ENCODE assay signal across 8 cellular contexts in the genomic region with DNA sequence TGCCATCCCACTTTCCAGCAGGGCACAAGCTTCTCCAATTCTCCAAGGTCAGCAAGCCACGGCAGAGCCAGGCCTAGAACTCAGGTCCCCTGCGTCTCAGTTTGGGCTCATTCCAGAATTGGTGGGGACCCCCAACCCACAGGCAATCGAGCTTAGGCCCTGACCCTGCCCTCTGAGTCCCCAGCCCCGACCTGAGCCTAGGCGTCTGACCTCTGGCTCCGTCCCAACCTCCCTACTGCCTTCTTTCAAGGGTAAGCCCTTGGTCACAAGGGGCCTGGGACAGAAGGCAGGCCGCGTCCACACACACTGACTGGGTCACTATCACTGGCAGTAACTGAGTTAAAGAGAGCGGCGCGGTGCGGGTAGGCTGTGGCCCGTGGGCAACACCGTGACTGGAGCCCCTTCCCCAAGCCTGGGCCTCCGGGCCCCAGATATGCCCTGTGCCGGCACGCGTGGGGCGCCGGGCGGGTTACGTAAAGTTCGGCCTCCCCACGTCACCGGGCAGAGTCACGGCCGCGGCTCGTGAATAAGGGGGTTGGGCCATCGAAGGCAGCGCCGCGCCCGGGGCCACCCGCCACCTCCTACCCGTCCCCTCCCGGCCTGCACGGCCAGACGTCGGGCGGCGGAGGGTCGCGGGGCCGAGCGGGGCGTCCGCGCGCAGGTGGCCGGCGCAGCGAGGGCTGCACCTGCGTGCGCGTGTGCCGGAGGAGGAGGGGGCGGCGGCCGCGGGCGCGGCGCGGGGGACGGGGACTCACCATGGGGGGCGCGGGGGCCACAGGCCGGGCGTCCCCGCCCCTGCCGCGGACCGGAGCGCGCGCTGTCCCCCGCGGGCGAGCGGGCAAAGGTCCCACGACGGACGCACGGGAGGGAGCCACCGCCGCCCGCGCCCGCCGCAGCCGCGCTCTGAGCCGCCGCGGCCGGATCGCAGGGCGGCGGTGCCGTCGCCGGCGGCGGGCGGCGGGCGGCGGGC. TPM values are rescaled to one million over a fixed set of nuclear protein-coding genes. Genes with fewer than 3 reads are reported as not detected.
DNase-seq lines count a peak whose midpoint lies in the region; ATAC-seq and TF ChIP-seq lines count a peak whose summit lies in the region.

No MANE protein-coding gene starts in this region.

- H3K27me3 Mint-ChIP-seq in chondrocyte (ENCODE audit: low read depth), result no peaks in the 10 kb centered on the region
- peaks cover 11% of the 10 kb centered on the region in 2 donors for H3K27me3 Mint-ChIP-seq in stimulated activated naive B cell treated with anti-CD40 and anti-IgM and Interleukin-4, amounts not matched to agents 10 μg/mL and 1 μg/mL and 100 μg/mL, for 72 hours

- peaks cover 13% of the 10 kb centered on the region for H3K4me1 Mint-ChIP-seq in chondrocyte (ENCODE audit: low read depth)
- H3K4me1 Mint-ChIP-seq in stimulated activated naive B cell treated with anti-CD40 and anti-IgM and Interleukin-4, amounts not matched to agents 10 μg/mL and 1 μg/mL and 100 μg/mL, for 72 hours, result peaks cover 15 to 17% of the 10 kb centered on the region in 2 donors

- H3K4me3 Mint-ChIP-seq in chondrocyte (ENCODE audit: unreplicated experiment), result peak overlapping the region; percentile 74
- H3K4me3 Mint-ChIP-seq in stimulated activated naive B cell treated with anti-CD40 and anti-IgM and Interleukin-4, amounts not matched to agents 10 μg/mL and 1 μg/mL and 100 μg/mL, for 72 hours, result peak overlapping the region; percentile 75 to 76

- no peak for TF ChIP-seq CTCF in GM12864 (IDR thresholded peaks at IDR 0.05; ENCODE audit: low read depth, low read length, missing control alignments)
- TF ChIP-seq CTCF in chondrocyte (IDR thresholded peaks at IDR 0.05), result no peak

- no peak for DNase-seq in GM12864 (ENCODE audit: low read depth)
- no peak for DNase-seq in chondrocyte (ENCODE audit: low spot score)
- no peak for DNase-seq in stimulated activated naive B cell treated with anti-CD40 and anti-IgM and Interleukin-4, amounts not matched to agents 10 μg/mL and 1 μg/mL and 100 μg/mL, for 72 hours
- no peak for DNase-seq in NCI-H82 (lab: John Stamatoyannopoulos, UW)
- no peak for DNase-seq in SKM-1 treated with dmso at 0.1 percent for 144 hours (lab: John Stamatoyannopoulos, UW; ENCODE audit: unreplicated experiment)

- H3K36me3 Mint-ChIP-seq in chondrocyte (ENCODE audit: low read depth), result peaks cover 2% of the 10 kb centered on the region
- H3K36me3 Mint-ChIP-seq in stimulated activated naive B cell treated with anti-CD40 and anti-IgM and Interleukin-4, amounts not matched to agents 10 μg/mL and 1 μg/mL and 100 μg/mL, for 72 hours, result peaks cover 5 to 8% of the 10 kb centered on the region in 2 donors

- peak overlapping the region; percentile 55 for H3K4me3 ChIP-seq in GM12864 (ENCODE audit: low read depth, low read length)

- peak; percentile 7 for ATAC-seq in HG02981 (IDR thresholded peaks at IDR 0.05; ENCODE audit: unreplicated experiment)
- peak; percentile 14 for ATAC-seq in SK-N-SH treated with all-trans-retinoic acid at 6 μM for 48 hours
- ATAC-seq in stimulated activated naive B cell treated with anti-CD40 and anti-IgM and Interleukin-4, amounts not matched to agents 10 μg/mL and 1 μg/mL and 100 μg/mL, for 72 hours (replicated peaks), result peak; percentile 24 to 38

- H3K27ac ChIP-seq in layer of hippocampus (ENCODE audit: low read depth, low read length), result peak overlapping the region; percentile 74

- no peaks in the 10 kb centered on the region for H3K27me3 ChIP-seq in layer of hippocampus (ENCODE audit: control insufficient read depth, insufficient read depth, low read length)

- no peaks in the 10 kb centered on the region for H3K9me3 Mint-ChIP-seq in chondrocyte (ENCODE audit: low read depth)
- no peaks in the 10 kb centered on the region for H3K9me3 Mint-ChIP-seq in stimulated activated naive B cell treated with anti-CD40 and anti-IgM and Interleukin-4, amounts not matched to agents 10 μg/mL and 1 μg/mL and 100 μg/mL, for 72 hours

- peak overlapping the region; percentile 79 for H3K27ac Mint-ChIP-seq in chondrocyte (ENCODE audit: unreplicated experiment)
- H3K27ac Mint-ChIP-seq in stimulated activated naive B cell treated with anti-CD40 and anti-IgM and Interleukin-4, amounts not matched to agents 10 μg/mL and 1 μg/mL and 100 μg/mL, for 72 hours, result peak overlapping the region; percentile 47

TF ChIP-seq in SK-N-SH treated with all-trans-retinoic acid at 6 μM for 48 hours, 23 proteins besides CTCF, POLR2A, EP300 and RAD21:
- TF ChIP-seq OSR1 (CRISPR knock-in tag; IDR thresholded peaks at IDR 0.05), result no peak
- no peak for TF ChIP-seq TCF4 (CRISPR knock-in tag; IDR thresholded peaks at IDR 0.05; ENCODE audit: borderline replicate concordance)
- TF ChIP-seq GLIS3 (CRISPR knock-in tag; IDR thresholded peaks at IDR 0.05), result no peak
- no peak for TF ChIP-seq ZC3H10 (CRISPR knock-in tag; IDR thresholded peaks at IDR 0.05)
- no peak for TF ChIP-seq ZNF70 (CRISPR knock-in tag; IDR thresholded peaks at IDR 0.05)
- TF ChIP-seq TOX (CRISPR knock-in tag; IDR thresholded peaks at IDR 0.05; ENCODE audit: borderline replicate concordance), result no peak
- TF ChIP-seq, protein P1, sequence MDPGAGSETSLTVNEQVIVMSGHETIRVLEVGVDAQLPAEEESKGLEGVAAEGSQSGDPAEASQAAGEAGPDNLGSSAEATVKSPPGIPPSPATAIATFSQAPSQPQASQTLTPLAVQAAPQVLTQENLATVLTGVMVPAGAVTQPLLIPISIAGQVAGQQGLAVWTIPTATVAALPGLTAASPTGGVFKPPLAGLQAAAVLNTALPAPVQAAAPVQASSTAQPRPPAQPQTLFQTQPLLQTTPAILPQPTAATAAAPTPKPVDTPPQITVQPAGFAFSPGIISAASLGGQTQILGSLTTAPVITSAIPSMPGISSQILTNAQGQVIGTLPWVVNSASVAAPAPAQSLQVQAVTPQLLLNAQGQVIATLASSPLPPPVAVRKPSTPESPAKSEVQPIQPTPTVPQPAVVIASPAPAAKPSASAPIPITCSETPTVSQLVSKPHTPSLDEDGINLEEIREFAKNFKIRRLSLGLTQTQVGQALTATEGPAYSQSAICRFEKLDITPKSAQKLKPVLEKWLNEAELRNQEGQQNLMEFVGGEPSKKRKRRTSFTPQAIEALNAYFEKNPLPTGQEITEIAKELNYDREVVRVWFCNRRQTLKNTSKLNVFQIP (CRISPR knock-in tag; IDR thresholded peaks at IDR 0.05; ENCODE audit: borderline replicate concordance, low read depth), result no peak
- no peak for TF ChIP-seq BACH2 (CRISPR knock-in tag; IDR thresholded peaks at IDR 0.05; ENCODE audit: borderline replicate concordance)
- no peak for TF ChIP-seq RARB (CRISPR knock-in tag; IDR thresholded peaks at IDR 0.05)
- TF ChIP-seq, protein P2, sequence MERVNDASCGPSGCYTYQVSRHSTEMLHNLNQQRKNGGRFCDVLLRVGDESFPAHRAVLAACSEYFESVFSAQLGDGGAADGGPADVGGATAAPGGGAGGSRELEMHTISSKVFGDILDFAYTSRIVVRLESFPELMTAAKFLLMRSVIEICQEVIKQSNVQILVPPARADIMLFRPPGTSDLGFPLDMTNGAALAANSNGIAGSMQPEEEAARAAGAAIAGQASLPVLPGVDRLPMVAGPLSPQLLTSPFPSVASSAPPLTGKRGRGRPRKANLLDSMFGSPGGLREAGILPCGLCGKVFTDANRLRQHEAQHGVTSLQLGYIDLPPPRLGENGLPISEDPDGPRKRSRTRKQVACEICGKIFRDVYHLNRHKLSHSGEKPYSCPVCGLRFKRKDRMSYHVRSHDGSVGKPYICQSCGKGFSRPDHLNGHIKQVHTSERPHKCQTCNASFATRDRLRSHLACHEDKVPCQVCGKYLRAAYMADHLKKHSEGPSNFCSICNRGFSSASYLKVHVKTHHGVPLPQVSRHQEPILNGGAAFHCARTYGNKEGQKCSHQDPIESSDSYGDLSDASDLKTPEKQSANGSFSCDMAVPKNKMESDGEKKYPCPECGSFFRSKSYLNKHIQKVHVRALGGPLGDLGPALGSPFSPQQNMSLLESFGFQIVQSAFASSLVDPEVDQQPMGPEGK (CRISPR knock-in tag; IDR thresholded peaks at IDR 0.05; ENCODE audit: borderline replicate concordance), result no peak
- no peak for TF ChIP-seq ESRRG (CRISPR knock-in tag; IDR thresholded peaks at IDR 0.05)
- no peak for TF ChIP-seq ISL1 (CRISPR knock-in tag; IDR thresholded peaks at IDR 0.05)

RNA-seq across cellular contexts. Expression of a gene that starts 0.5 kb away (rescaled TPM):
- 17.3 to 19.5 TPM (median 18.0 TPM) in 3 replicates for total RNA-seq in chondrocyte
